ENCODE assay signal across 25 cellular contexts in genomic region chr1:230313453-230314141, GRCh38.
"Had no signal": no experiment of that assay in that cellular context is flagged by ENCODE, and none has a peak within 500 bp of the region (broad histone marks: within the 10 kb centered on the region; RNA-seq: fewer than 3 reads in every experiment).

No MANE protein-coding gene starts in this region.

- H3K9ac ChIP-seq: SK-N-SH had no signal

- H3K36me3 Mint-ChIP-seq: activated naive CD4-positive, alpha-beta T cell treated with anti-CD3 and anti-CD28 coated beads, Interleukin-2, amount 50 U/mL, for 24 hours; brain had no signal

- ATAC-seq: activated CD8-positive, alpha-beta T cell treated with anti-CD3 and anti-CD28 coated beads for 36 hours; activated naive CD8-positive, alpha-beta T cell treated with anti-CD3 and anti-CD28 coated beads, Interleukin-2, amount 50 U/mL, for 24 hours; activated T-cell treated with anti-CD3 and anti-CD28 coated beads, Interleukin-2, amount 50 U/mL, for 72 hours; Panc1; Right ventricle myocardium inferior had no signal

- H3K4me3 Mint-ChIP-seq: activated CD8-positive, alpha-beta T cell treated with anti-CD3 and anti-CD28 coated beads for 36 hours; activated naive CD4-positive, alpha-beta T cell treated with anti-CD3 and anti-CD28 coated beads, Interleukin-2, amount 50 U/mL, for 24 hours; activated naive CD8-positive, alpha-beta T cell treated with anti-CD3 and anti-CD28 coated beads, Interleukin-2, amount 50 U/mL, for 24 hours; activated T-cell treated with anti-CD3 and anti-CD28 coated beads, Interleukin-2, amount 50 U/mL, for 72 hours; brain had no signal

- DNase-seq: activated CD4-positive, alpha-beta T cell treated with anti-CD3 and anti-CD28 coated beads for 4 hours; activated CD8-positive, alpha-beta memory T cell treated with anti-CD3 and anti-CD28 coated beads, Interleukin-2, amount 50 U/mL, for 4 hours; activated CD8-positive, alpha-beta T cell treated with anti-CD3 and anti-CD28 coated beads for 36 hours; activated naive CD8-positive, alpha-beta T cell treated with anti-CD3 and anti-CD28 coated beads, Interleukin-2, amount 50 U/mL, for 24 hours; activated T-cell treated with anti-CD3 and anti-CD28 coated beads, Interleukin-2, amount 50 U/mL, for 72 hours; amniotic stem cell; Karpas-422; MM.1S; NCI-H1105; NCI-H1436; NCI-H187; NCI-H2081; NCI-H510A treated with DMSO at 0.1 percent for 48 hours; NCI-H69; NK-92 treated with Interleukin-12 subunit alpha and Interleukin-12 subunit beta, amount 100 ng/mL, for 24 hours; OCI-M1; RPMI8226; SK-N-SH; T-helper 1 cell had no signal

- H3K27ac ChIP-seq: cardiac muscle cell, VCaP had no signal

- H3K27ac Mint-ChIP-seq: activated CD8-positive, alpha-beta T cell treated with anti-CD3 and anti-CD28 coated beads for 36 hours; activated naive CD4-positive, alpha-beta T cell treated with anti-CD3 and anti-CD28 coated beads, Interleukin-2, amount 50 U/mL, for 24 hours; activated naive CD8-positive, alpha-beta T cell treated with anti-CD3 and anti-CD28 coated beads, Interleukin-2, amount 50 U/mL, for 24 hours; activated T-cell treated with anti-CD3 and anti-CD28 coated beads, Interleukin-2, amount 50 U/mL, for 72 hours had no signal

- H3K9me3 Mint-ChIP-seq: activated CD8-positive, alpha-beta T cell treated with anti-CD3 and anti-CD28 coated beads for 36 hours; activated naive CD4-positive, alpha-beta T cell treated with anti-CD3 and anti-CD28 coated beads, Interleukin-2, amount 50 U/mL, for 24 hours; activated naive CD8-positive, alpha-beta T cell treated with anti-CD3 and anti-CD28 coated beads, Interleukin-2, amount 50 U/mL, for 24 hours; activated T-cell treated with anti-CD3 and anti-CD28 coated beads, Interleukin-2, amount 50 U/mL, for 72 hours; brain had no signal

- H3K27me3 ChIP-seq: cardiac muscle cell had no signal

- H3K4me2 ChIP-seq: SK-N-SH had no signal

- H3K4me3 ChIP-seq: cardiac muscle cell had no signal

- H3K9me3 ChIP-seq: SK-N-SH had no signal

- H3K36me3 ChIP-seq: cardiac muscle cell had no signal
